20 cellular contexts compared by ENCODE assay signal in the genomic region with DNA sequence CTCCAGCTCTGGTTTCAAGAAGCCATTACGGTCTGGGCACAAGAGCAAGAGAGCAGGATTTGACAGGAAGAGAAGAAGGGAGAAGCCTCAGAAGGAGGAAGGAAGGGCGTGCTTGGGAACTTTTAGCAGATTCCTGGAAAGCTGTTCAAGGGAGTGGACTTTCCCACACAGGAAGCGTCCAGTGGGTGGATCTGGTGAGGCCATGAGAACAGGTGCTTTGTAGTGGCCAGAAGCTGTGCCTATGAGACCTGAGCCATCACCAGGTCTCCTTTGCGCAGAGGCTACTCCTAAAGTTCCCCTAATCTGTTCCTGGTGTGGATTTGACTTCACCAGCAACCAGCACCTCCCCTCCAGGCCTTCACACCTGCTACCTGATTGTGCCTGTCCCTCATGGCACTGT.
DNase-seq lines count a peak whose midpoint lies in the region; ATAC-seq, FAIRE-seq and TF ChIP-seq lines count a peak whose summit lies in the region.
"Had no signal": no experiment of that assay in that cellular context is flagged by ENCODE, and none has a peak within 500 bp of the region (broad histone marks: within the 10 kb centered on the region; RNA-seq: fewer than 3 reads in every experiment).

No MANE protein-coding gene starts in this region.

- TF ChIP-seq POLR2A in GM12878 (IDR thresholded peaks at IDR 0.05; ENCODE audit: low read depth, low read length) (no peak), lower leg skin (IDR thresholded peaks at IDR 0.05) (no peak)

- H3K27me3 ChIP-seq in CD8-positive, alpha-beta memory T cell (ENCODE audit: insufficient read depth, low read length, poor library complexity, severe bottlenecking), result no peaks in the 10 kb centered on the region
- H3K27me3 ChIP-seq in GM12878 (replicated peaks in 1 of 2; ENCODE audit: control insufficient read depth in 2 of 2, insufficient read depth in 2 of 2, low read length in 1 of 2), result no peaks in the 10 kb centered on the region
- H3K27me3 ChIP-seq in SJCRH30, result no peaks in the 10 kb centered on the region

- ATAC-seq in HG03354 (IDR thresholded peaks at IDR 0.05; ENCODE audit: poor library complexity, severe bottlenecking, unreplicated experiment) (peak; percentile 5), GM12878 (peak; percentile 12)

- TF ChIP-seq RAD21 in GM12878 (IDR thresholded peaks at IDR 0.05; ENCODE audit: insufficient read depth, low read depth, low read length), result no peak

- no peak for TF ChIP-seq CTCF in GM12878 (IDR thresholded peaks at IDR 0.05 in 2 of 3, conservative IDR thresholded peaks at IDR 0.05 in 1 of 3; ENCODE audit: control insufficient read depth in 2 of 3, extremely low read depth in 1 of 3, insufficient read depth in 1 of 3, low read depth in 3 of 3, low read length in 3 of 3)
- TF ChIP-seq CTCF in nephron progenitor cell (IDR thresholded peaks at IDR 0.05), result no peak
- no peak for TF ChIP-seq CTCF in lower leg skin (IDR thresholded peaks at IDR 0.05)

- H4K20me1 ChIP-seq in GM12878 (ENCODE audit: control insufficient read depth, insufficient read depth), result no peaks in the 10 kb centered on the region; the same call in 1 of the 2 replicates

- no peak overlapping the region for H2AFZ ChIP-seq in GM12878 (ENCODE audit: control insufficient read depth, low read depth, low read length)

- RAD21 ChIA-PET in GM12878 (lab: Charles Lee; ENCODE audit: unreplicated experiment), result interaction anchor here (1.0 to 2.8 kb wide), 8 partner anchors 12 to 173 kb away, joined by 3 to 11 read pairs (median 6); no protein-coding TSS in a partner anchor

- WGBS in GM12878 (ENCODE audit: insufficient coverage, insufficient replicate concordance, low lambda C conversion rate, missing lambda C conversion rate), result 100% methylated on average over 4 of the region's 4 CpGs
- WGBS in lower leg skin, 2 donors, result 81 to 88% methylated on average over 4 of the region's 4 CpGs

- H3K36me3 Mint-ChIP-seq in CD8-positive, alpha-beta memory T cell, result peaks cover 1 to 10% (median 5%) of the 10 kb centered on the region in 3 donors
- no peaks in the 10 kb centered on the region for H3K36me3 Mint-ChIP-seq in nephron progenitor cell (ENCODE audit: low read depth)

- H3K27ac ChIP-seq in CD8-positive, alpha-beta memory T cell (ENCODE audit: low read depth, low read length), result no peak overlapping the region
- H3K27ac ChIP-seq in GM12878 (ENCODE audit: control insufficient read depth, insufficient read depth) (peak overlapping the region; percentile 60), SJCRH30 (no peak overlapping the region)
- H3K27ac ChIP-seq: 22Rv1, left ventricle myocardium inferior, RWPE1 had no signal

- CTCF ChIA-PET in CD8-positive, alpha-beta memory T cell (lab: Charles Lee), result interaction anchor here (1.2 to 1.7 kb wide), 2 partner anchors 13 to 200 kb away, joined by 3 to 5 read pairs; no protein-coding TSS in a partner anchor
- CTCF ChIA-PET in GM12878 (lab: Yijun Ruan, JAX), result interaction anchor here (1.0 to 1.3 kb wide), 5 partner anchors 13 to 310 kb away, joined by 3 to 6 read pairs (median 3); no protein-coding TSS in a partner anchor

- no peak overlapping the region for H3K9ac ChIP-seq in GM12878 (ENCODE audit: control insufficient read depth, insufficient read depth, low read length)

- peaks cover 14% of the 10 kb centered on the region for H3K79me2 ChIP-seq in GM12878 (ENCODE audit: control insufficient read depth, insufficient read depth, low read length)

- peaks cover 27% of the 10 kb centered on the region for H3K4me1 ChIP-seq in CD8-positive, alpha-beta memory T cell (ENCODE audit: insufficient read depth, low read length)
- H3K4me1 ChIP-seq in GM12878 (ENCODE audit: control insufficient read depth, insufficient read depth, low read length) (no peaks in the 10 kb centered on the region; the same call in 1 of the 2 replicates), SJCRH30 (no peaks in the 10 kb centered on the region)

- SMC1A ChIA-PET in GM12878 (lab: Charles Lee; ENCODE audit: uncharacterized antibody, unreplicated experiment), result interaction anchor here (1.0 to 5.8 kb wide), 12 partner anchors 10 to 151 kb away, joined by 3 to 46 read pairs (median 6); no protein-coding TSS in a partner anchor

- in situ Hi-C loops in GM12878 (cut with MboI), result no loop called here

- POLR2A ChIA-PET in CD8-positive, alpha-beta memory T cell (lab: Charles Lee), result no interaction called here
- POLR2A ChIA-PET in GM12878 (lab: Charles Lee), result interaction anchor here (0.5 to 2.0 kb wide), 2 partner anchors 13 to 36 kb away, joined by 5 to 6 read pairs; no protein-coding TSS in a partner anchor

- intact Hi-C loops in GM12878 (cut with micrococcal nuclease; ENCODE audit: unreplicated experiment) (loop anchor here (5.0 kb wide), 1 partner anchor 177 kb away; no protein-coding TSS in a partner anchor), lower leg skin (cut with DNase I; ENCODE audit: low total_unique reads) (no loop called here)

- DNase-seq in DMS53 (lab: John Stamatoyannopoulos, UW), result peak; percentile 56
- no peak for DNase-seq in DMS53 treated with DMSO at 0.1 percent for 48 hours (lab: John Stamatoyannopoulos, UW; ENCODE audit: unreplicated experiment)
- no peak for DNase-seq in CD8-positive, alpha-beta memory T cell
- no peak for DNase-seq in GM12878 (ENCODE audit: low read depth, low spot score)
- no peak for DNase-seq in SJCRH30
- DNase-seq in nephron progenitor cell, result no peak
- DNase-seq in lower leg skin (ENCODE audit: low spot score in 2 of 2), result no peak
- DNase-seq: AML-193; head of caudate nucleus; left ventricle myocardium inferior; NCI-H1092; NCI-H2081 treated with DMSO at 0.1 percent for 48 hours; NK-92 treated with Interleukin-12 subunit alpha and Interleukin-12 subunit beta, amount 100 ng/mL, for 24 hours; substantia nigra had no signal

- peak overlapping the region; percentile 60 to 90 (median 84) for H3K4me3 Mint-ChIP-seq in CD8-positive, alpha-beta memory T cell
- no peak overlapping the region for H3K4me3 Mint-ChIP-seq in nephron progenitor cell

- no peaks in the 10 kb centered on the region for H3K9me3 ChIP-seq in CD8-positive, alpha-beta memory T cell (ENCODE audit: low read length)
- no peaks in the 10 kb centered on the region; the same call in 2 of the 3 replicates for H3K9me3 ChIP-seq in GM12878 (replicated peaks; ENCODE audit: control insufficient read depth, insufficient read depth, low read length)
- no peaks in the 10 kb centered on the region for H3K9me3 ChIP-seq in SJCRH30 (replicated peaks)
- H3K9me3 ChIP-seq: left ventricle myocardium inferior had no signal

- no peaks in the 10 kb centered on the region for H3K27me3 Mint-ChIP-seq in CD8-positive, alpha-beta memory T cell
- no peaks in the 10 kb centered on the region for H3K27me3 Mint-ChIP-seq in nephron progenitor cell (ENCODE audit: low read depth, poor library complexity)

- no peak overlapping the region for H3K4me2 ChIP-seq in GM12878 (ENCODE audit: control insufficient read depth, insufficient read depth)

- H3K4me3 ChIP-seq in CD8-positive, alpha-beta memory T cell (ENCODE audit: low read length), result no peak overlapping the region
- H3K4me3 ChIP-seq in GM12878 (no peak overlapping the region), SJCRH30 (no peak overlapping the region), lower leg skin (ENCODE audit: low read depth, poor library complexity, severe bottlenecking) (no peak overlapping the region)
- H3K4me3 ChIP-seq: left ventricle myocardium inferior had no signal

- no peak for TF ChIP-seq EP300 in GM12878 (IDR thresholded peaks at IDR 0.05; ENCODE audit: borderline replicate concordance in 1 of 2, control insufficient read depth in 1 of 2, low read depth in 2 of 2, low read length in 2 of 2)

- H3K4me1 Mint-ChIP-seq in CD8-positive, alpha-beta memory T cell, result peaks cover 66 to 96% (median 86%) of the 10 kb centered on the region in 3 donors
- H3K4me1 Mint-ChIP-seq in nephron progenitor cell, result no peaks in the 10 kb centered on the region

- no peaks in the 10 kb centered on the region for H3K36me3 ChIP-seq in CD8-positive, alpha-beta memory T cell (ENCODE audit: insufficient read depth, low read length)
- H3K36me3 ChIP-seq in GM12878 (ENCODE audit: control insufficient read depth in 2 of 2, insufficient read depth in 2 of 2, low read length in 1 of 2) (peaks cover 3 to 11% of the 10 kb centered on the region in 2 experiments), SJCRH30 (no peaks in the 10 kb centered on the region)
- H3K36me3 ChIP-seq: left ventricle myocardium inferior had no signal

- TSS peak; percentile 89 for BruUV-seq in GM12878 (replicated peaks; lab: Mats Ljungman, UMichigan)

- peak overlapping the region; percentile 34 to 99 (median 92) for H3K27ac Mint-ChIP-seq in CD8-positive, alpha-beta memory T cell
- H3K27ac Mint-ChIP-seq in nephron progenitor cell, result no peak overlapping the region

- FAIRE-seq in GM12878 (lab: Jason Lieb, UNC), result no peak
- FAIRE-seq: colon, endometrium, urothelium cell line had no signal

- no peaks in the 10 kb centered on the region for H3K9me3 Mint-ChIP-seq in CD8-positive, alpha-beta memory T cell
- no peaks in the 10 kb centered on the region for H3K9me3 Mint-ChIP-seq in nephron progenitor cell

TF ChIP-seq in GM12878, 131 proteins besides CTCF, POLR2A, EP300 and RAD21 (continues in another document):
- TF ChIP-seq, protein P1, sequence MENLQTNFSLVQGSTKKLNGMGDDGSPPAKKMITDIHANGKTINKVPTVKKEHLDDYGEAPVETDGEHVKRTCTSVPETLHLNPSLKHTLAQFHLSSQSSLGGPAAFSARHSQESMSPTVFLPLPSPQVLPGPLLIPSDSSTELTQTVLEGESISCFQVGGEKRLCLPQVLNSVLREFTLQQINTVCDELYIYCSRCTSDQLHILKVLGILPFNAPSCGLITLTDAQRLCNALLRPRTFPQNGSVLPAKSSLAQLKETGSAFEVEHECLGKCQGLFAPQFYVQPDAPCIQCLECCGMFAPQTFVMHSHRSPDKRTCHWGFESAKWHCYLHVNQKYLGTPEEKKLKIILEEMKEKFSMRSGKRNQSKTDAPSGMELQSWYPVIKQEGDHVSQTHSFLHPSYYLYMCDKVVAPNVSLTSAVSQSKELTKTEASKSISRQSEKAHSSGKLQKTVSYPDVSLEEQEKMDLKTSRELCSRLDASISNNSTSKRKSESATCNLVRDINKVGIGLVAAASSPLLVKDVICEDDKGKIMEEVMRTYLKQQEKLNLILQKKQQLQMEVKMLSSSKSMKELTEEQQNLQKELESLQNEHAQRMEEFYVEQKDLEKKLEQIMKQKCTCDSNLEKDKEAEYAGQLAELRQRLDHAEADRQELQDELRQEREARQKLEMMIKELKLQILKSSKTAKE (IDR thresholded peaks at IDR 0.05; ENCODE audit: low read depth, poor library complexity, severe bottlenecking), result no peak
